8 cellular contexts compared by ENCODE assay signal in genomic region chr1:172662464-172663109, GRCh38. TPM values are rescaled to one million over a fixed set of nuclear protein-coding genes. Genes with fewer than 3 reads are reported as not detected.
DNase-seq lines count a peak whose midpoint lies in the region; ATAC-seq, FAIRE-seq and TF ChIP-seq lines count a peak whose summit lies in the region.

No MANE protein-coding gene starts in this region.

- TF ChIP-seq POLR2A in H54 (IDR thresholded peaks at IDR 0.05; ENCODE audit: low read depth, low read length), result no peak

- intact Hi-C loops in left colon (cut with DNase I, micrococcal nuclease), result no loop called here

- peak; percentile 42 for DNase-seq in SKM-1 (lab: John Stamatoyannopoulos, UW; ENCODE audit: unreplicated experiment)
- DNase-seq in activated naive CD4-positive, alpha-beta T cell treated with anti-CD3 and anti-CD28 coated beads, Interleukin-2, amount 50 U/mL, for 16 hours, result peak; percentile 88
- peak; percentile 37 to 56 for DNase-seq in left colon
- peak; percentile 93 for DNase-seq in stimulated activated CD8-positive, alpha-beta memory T cell treated with anti-CD3 and anti-CD28 coated beads, Interleukin-4, amount 100 ng/mL, for 48 hours
- DNase-seq in NCI-H2227 treated with DMSO at 0.1 percent for 48 hours (lab: John Stamatoyannopoulos, UW), result no peak
- DNase-seq in H54 (ENCODE audit: insufficient read length, low spot score), result no peak

- no peak for FAIRE-seq in H54 (lab: Jason Lieb, UNC)

- peak; percentile 94 for ATAC-seq in GM18858 (IDR thresholded peaks at IDR 0.05; ENCODE audit: unreplicated experiment)
- peak; percentile 83 for ATAC-seq in HG03095 (IDR thresholded peaks at IDR 0.05; ENCODE audit: unreplicated experiment)
- ATAC-seq in left colon, result peak; percentile 25

RNA-seq across cellular contexts. Expression of gene FASLG, which starts 3.7 kb away (rescaled TPM):
- total RNA-seq in left colon, result under 1 TPM; 0.49 to 0.70 TPM

Comparison
In these comparisons a context has a peak if more than half of its experiments do, and no peak if none do; other contexts are left out.
1. ATAC-seq: peak in every context shown above with its lines; median percentile 94 in GM18858; 83 in HG03095; 25 in left colon.
2. DNase-seq: peak in SKM-1 (single experiment), activated naive CD4-positive, alpha-beta T cell treated with anti-CD3 and anti-CD28 coated beads, Interleukin-2, amount 50 U/mL, for 16 hours (single experiment), left colon (2 of 2) and stimulated activated CD8-positive, alpha-beta memory T cell treated with anti-CD3 and anti-CD28 coated beads, Interleukin-4, amount 100 ng/mL, for 48 hours (single experiment); none in NCI-H2227 treated with DMSO at 0.1 percent for 48 hours (single experiment) and H54 (single experiment).